In genomic region chr7:135508853-135509588, GRCh38 we compare ENCODE assay signal across 8 cellular contexts. TPM values are rescaled to one million over a fixed set of nuclear protein-coding genes. Genes with fewer than 3 reads are reported as not detected.
A peak's percentile ranks its signal among the peaks of the same experiment; 100 is the strongest.
DNase-seq lines count a peak whose midpoint lies in the region; ATAC-seq, FAIRE-seq and TF ChIP-seq lines count a peak whose summit lies in the region.

No MANE protein-coding gene starts in this region.

- H3K36me3 ChIP-seq in Panc1 (ENCODE audit: control insufficient read depth, insufficient read depth, low read length) (peaks cover 2% of the 10 kb centered on the region; the same call in 1 of the 2 replicates), brain microvascular endothelial cell (replicated peaks) (no peaks in the 10 kb centered on the region), kidney (ENCODE audit: control insufficient read depth in 1 of 2, insufficient read depth in 2 of 2, low read length in 2 of 2) (no peaks in the 10 kb centered on the region)

- in situ Hi-C loops in Panc1 (cut with HindIII; ENCODE audit: low pct_unique_long_range_greater_than_20kb, low sequenced_read_pairs) (no loop called here), brain microvascular endothelial cell (cut with HindIII; ENCODE audit: low pct_ligation_motif_present, low sequenced_read_pairs) (no loop called here)

- DNase-seq in activated T-cell treated with anti-CD3 and anti-CD28 coated beads for 1 hour (ENCODE audit: low read depth) (peak; percentile 4), Panc1 (ENCODE audit: low read depth, low spot score) (no peak), brain microvascular endothelial cell (peak; percentile 7), kidney (no peak)
- DNase-seq in activated T-cell treated with anti-CD3 and anti-CD28 coated beads, Interleukin-2, amount 50 U/mL, for 1 hour: no peak
- peak; percentile 7 to 11 for DNase-seq in stimulated activated CD4-positive, alpha-beta T cell treated with anti-CD3 and anti-CD28 coated beads, Interleukin-2, amount 100 ng/mL, for 48 hours

- intact Hi-C loops in Panc1 (cut with micrococcal nuclease; ENCODE audit: unreplicated experiment) (loop anchor here (10.0 kb wide), 1 partner anchor 224 kb away; no protein-coding TSS in a partner anchor), kidney (cut with DNase I) (no loop called here)

- POLR2A ChIA-PET in Panc1 (lab: Charles Lee): interaction anchor here (0.5 kb wide), 1 partner anchor 90 kb away, joined by 3 read pairs; no protein-coding TSS in a partner anchor

- no peak for FAIRE-seq in kidney (lab: Jason Lieb, UNC)

- ATAC-seq in HG02678 (IDR thresholded peaks at IDR 0.05; ENCODE audit: unreplicated experiment): peak; percentile 23
- ATAC-seq in Panc1: peak; percentile 9
- no peak for ATAC-seq in HG02981 (IDR thresholded peaks at IDR 0.05; ENCODE audit: unreplicated experiment)

- no TSS peak for BruUV-seq in Panc1 (replicated peaks; lab: Mats Ljungman, UMichigan)

- H3K27ac ChIP-seq in Panc1 (ENCODE audit: low read length) (peak overlapping the region; percentile 91), brain microvascular endothelial cell (peak overlapping the region; percentile 85), kidney (ENCODE audit: low read depth in 2 of 2, low read length in 2 of 2) (peak overlapping the region; percentile 90 to 93)

- H3K4me3 ChIP-seq in Panc1 (ENCODE audit: low read depth in 2 of 2, low read length in 2 of 2) (peak overlapping the region; percentile 95 to 99), brain microvascular endothelial cell (ENCODE audit: low read depth, low read length) (peak overlapping the region; percentile 93), kidney (ENCODE audit: low read length in 2 of 2) (peak overlapping the region; percentile 82 to 99)

- H3K4me1 ChIP-seq in Panc1 (ENCODE audit: control insufficient read depth, insufficient read depth, low read length): peaks cover 14% of the 10 kb centered on the region
- H3K4me1 ChIP-seq in kidney (ENCODE audit: control insufficient read depth in 1 of 2, insufficient read depth in 1 of 2, low read depth in 1 of 2, low read length in 2 of 2): peaks cover 9 to 11% of the 10 kb centered on the region in 2 donors

- CTCF ChIA-PET in Panc1 (lab: Charles Lee): no interaction called here

- no peaks in the 10 kb centered on the region for H3K9me3 ChIP-seq in Panc1 (ENCODE audit: control insufficient read depth, insufficient read depth, low read depth, low read length)
- no peaks in the 10 kb centered on the region for H3K9me3 ChIP-seq in kidney (ENCODE audit: control insufficient read depth in 1 of 2, low read length in 2 of 2)

- peak overlapping the region; percentile 90 to 99 for H3K9ac ChIP-seq in kidney (ENCODE audit: low read length in 2 of 2)

- H3K27me3 ChIP-seq in Panc1 (ENCODE audit: control insufficient read depth, insufficient read depth, low read length): no peaks in the 10 kb centered on the region
- H3K27me3 ChIP-seq in brain microvascular endothelial cell (replicated peaks): no peaks in the 10 kb centered on the region

- no peak for TF ChIP-seq CTCF in Panc1 (IDR thresholded peaks at IDR 0.05)
- TF ChIP-seq CTCF in brain microvascular endothelial cell (IDR thresholded peaks at IDR 0.05; ENCODE audit: low read depth, low read length, missing control alignments): no peak
- TF ChIP-seq CTCF in kidney (IDR thresholded peaks at IDR 0.05; ENCODE audit: borderline replicate concordance, extremely low read depth, insufficient read depth): no peak

RNA-seq across cellular contexts. Expression of gene CNOT4, which starts 0.9 kb away (rescaled TPM):
- total RNA-seq in Panc1 (2021; ENCODE audit: unreplicated experiment): 22.3 TPM
- 8.9 TPM for polyA plus RNA-seq in Panc1 (2012; ENCODE audit: insufficient read length)
- total RNA-seq in kidney: 26.2 TPM
- polyA plus RNA-seq in kidney (ENCODE audit: insufficient read depth, low read depth, low replicate concordance): 8.4 TPM

RNA-seq across cellular contexts. Expression of gene NUP205, which starts 48.7 kb away (rescaled TPM):
- total RNA-seq in Panc1 (2021; ENCODE audit: unreplicated experiment) (90.4 TPM), kidney (40.7 TPM)
- polyA plus RNA-seq in Panc1 (2012; ENCODE audit: insufficient read length): 24.4 TPM
- polyA plus RNA-seq in kidney (ENCODE audit: insufficient read depth, low read depth, low replicate concordance): 20.5 TPM

Comparison
In these comparisons a context has a peak if more than half of its experiments do, and no peak if none do; other contexts are left out.
1. DNase-seq: peak in activated T-cell treated with anti-CD3 and anti-CD28 coated beads for 1 hour (single experiment), brain microvascular endothelial cell (single experiment) and stimulated activated CD4-positive, alpha-beta T cell treated with anti-CD3 and anti-CD28 coated beads, Interleukin-2, amount 100 ng/mL, for 48 hours (2 of 2); none in activated T-cell treated with anti-CD3 and anti-CD28 coated beads, Interleukin-2, amount 50 U/mL, for 1 hour (single experiment), Panc1 (single experiment) and kidney (single experiment).
2. Peak in every context shown above with its lines, with median percentiles within 50 percentile points of each other: H3K27ac ChIP-seq and H3K4me3 ChIP-seq.